ENCODE assay signal across 7 cellular contexts in the genomic region with DNA sequence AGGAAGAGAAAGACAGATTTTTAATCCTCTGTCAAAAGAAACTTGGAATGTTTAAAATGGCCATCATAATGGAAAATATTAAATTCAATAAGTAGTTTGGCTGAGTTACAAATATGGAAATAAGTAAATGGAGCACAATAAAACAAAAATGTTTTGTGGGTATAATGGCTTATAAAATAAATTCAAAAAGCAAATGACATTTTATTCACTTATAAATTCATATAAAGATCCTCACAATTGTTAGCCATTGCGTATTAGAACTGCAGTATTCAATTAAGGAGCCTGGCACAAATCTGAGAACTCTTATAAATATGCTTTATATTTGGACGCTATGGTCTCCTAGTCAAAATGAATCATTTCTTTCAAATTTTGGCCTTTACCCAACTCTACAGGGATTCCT.
"Had no signal": no experiment of that assay in that cellular context is flagged by ENCODE, and none has a peak within 500 bp of the region (broad histone marks: within the 10 kb centered on the region; RNA-seq: fewer than 3 reads in every experiment).

No MANE protein-coding gene starts in this region.

- H3K4me3 ChIP-seq: GM23248, HAP-1 had no signal

- H2AFZ ChIP-seq: GM23248 had no signal

- DNase-seq: GM23248, GOT3, H7, HFFc6, IMR-90 had no signal

- H3K36me3 ChIP-seq: HAP-1 had no signal

- H3K27ac ChIP-seq: GM23248, HL-60 had no signal

- H3K9ac ChIP-seq: GM23248 had no signal

- H3K9me3 ChIP-seq: HAP-1 had no signal
